9 cellular contexts compared by ENCODE assay signal in genomic region chr11:72737341-72737740, GRCh38. TPM values are rescaled to one million over a fixed set of nuclear protein-coding genes. Genes with fewer than 3 reads are reported as not detected.
DNase-seq lines count a peak whose midpoint lies in the region; ATAC-seq and TF ChIP-seq lines count a peak whose summit lies in the region.
"Had no signal": no experiment of that assay in that cellular context is flagged by ENCODE, and none has a peak within 500 bp of the region (broad histone marks: within the 10 kb centered on the region; RNA-seq: fewer than 3 reads in every experiment).

No MANE protein-coding gene starts in this region.

- no peaks in the 10 kb centered on the region; the same call in 1 of the 2 replicates for H3K9me3 ChIP-seq in Karpas-422 (ENCODE audit: low read length)
- H3K9me3 ChIP-seq in effector memory CD4-positive, alpha-beta T cell (ENCODE audit: control insufficient read depth, low read length) = no peaks in the 10 kb centered on the region

- ATAC-seq in GM19351 (IDR thresholded peaks at IDR 0.05; ENCODE audit: unreplicated experiment) (no peak), HG03521 (IDR thresholded peaks at IDR 0.05; ENCODE audit: unreplicated experiment) (no peak)

- H3K27ac ChIP-seq in Karpas-422 (ENCODE audit: low read length) = peak overlapping the region; percentile 98
- H3K27ac ChIP-seq in effector memory CD4-positive, alpha-beta T cell (ENCODE audit: insufficient read depth, low read length, poor library complexity, severe bottlenecking) = peak overlapping the region; percentile 67

- H3K9me2 ChIP-seq in Karpas-422 (replicated peaks; ENCODE audit: insufficient read depth, low read length) = no peaks in the 10 kb centered on the region

- H3K27me3 Mint-ChIP-seq in nephron progenitor cell (ENCODE audit: low read depth, poor library complexity) = peaks cover 4% of the 10 kb centered on the region

- no peaks in the 10 kb centered on the region for H3K27me3 ChIP-seq in Karpas-422 (ENCODE audit: low read length)
- H3K27me3 ChIP-seq in effector memory CD4-positive, alpha-beta T cell (replicated peaks; ENCODE audit: control insufficient read depth, insufficient read depth, low read length, poor library complexity, severe bottlenecking) = no peaks in the 10 kb centered on the region

- H3K4me1 Mint-ChIP-seq in nephron progenitor cell = peaks cover 47% of the 10 kb centered on the region

- H3K36me3 Mint-ChIP-seq in nephron progenitor cell (ENCODE audit: low read depth) = no peaks in the 10 kb centered on the region

- H3K9ac ChIP-seq in Karpas-422 (ENCODE audit: low read length) = peak overlapping the region; percentile 91

- H3K4me2 ChIP-seq in Karpas-422 (ENCODE audit: low read depth, low read length, poor library complexity, severe bottlenecking) = peak overlapping the region; percentile 85

- H3K9me3 Mint-ChIP-seq in nephron progenitor cell = no peaks in the 10 kb centered on the region

- peak overlapping the region; percentile 10 for H3K27ac Mint-ChIP-seq in nephron progenitor cell

- H3K4me3 ChIP-seq in Karpas-422 (ENCODE audit: low read length) = peak overlapping the region; percentile 70; the same call in 1 of the 2 replicates
- H3K4me3 ChIP-seq in effector memory CD4-positive, alpha-beta T cell (ENCODE audit: insufficient read depth, low read depth, low read length, poor library complexity, severe bottlenecking) = no peak overlapping the region

- peaks cover 12% of the 10 kb centered on the region for H3K36me3 ChIP-seq in Karpas-422 (ENCODE audit: insufficient read depth, low read length)
- H3K36me3 ChIP-seq in effector memory CD4-positive, alpha-beta T cell (ENCODE audit: control insufficient read depth, insufficient read depth, low read length) = no peaks in the 10 kb centered on the region

- DNase-seq in CD1c-positive myeloid dendritic cell (ENCODE audit: extremely low spot score) (peak; percentile 57), Karpas-422 (no peak), nephron progenitor cell (no peak), GM19238 (ENCODE audit: insufficient read length, low spot score) (no peak)
- DNase-seq in effector memory CD4-positive, alpha-beta T cell = no peak
- no peak for DNase-seq in stimulated activated CD4-positive, alpha-beta T cell treated with anti-CD3 and anti-CD28 coated beads, Interleukin-4, amount 100 ng/mL, for 24 hours
- DNase-seq: MM.1S had no signal

- no peak overlapping the region for H3K4me3 Mint-ChIP-seq in nephron progenitor cell

- H3K4me1 ChIP-seq in Karpas-422 (ENCODE audit: low read length) = peaks cover 62% of the 10 kb centered on the region
- H3K4me1 ChIP-seq in effector memory CD4-positive, alpha-beta T cell (ENCODE audit: control insufficient read depth, insufficient read depth, low read length, poor library complexity, severe bottlenecking) = peaks cover 28% of the 10 kb centered on the region

- H2AFZ ChIP-seq in Karpas-422 (ENCODE audit: low read length) = no peak overlapping the region

- no peak for TF ChIP-seq CTCF in nephron progenitor cell (IDR thresholded peaks at IDR 0.05)

- no peaks in the 10 kb centered on the region for H4K20me1 ChIP-seq in Karpas-422 (ENCODE audit: insufficient read depth, low read depth, low read length)

- peaks cover 89% of the 10 kb centered on the region for H3K79me2 ChIP-seq in Karpas-422 (ENCODE audit: low read length)

RNA-seq across cellular contexts. Expression of gene ARAP1, which starts 14.9 kb away (rescaled TPM):
- total RNA-seq in Karpas-422 (2014; rRNA removed; shearing (Covaris generic); ENCODE audit: low replicate concordance) = 76.1 and 103 TPM in 2 replicates

RNA-seq across cellular contexts. Expression of gene STARD10, which starts 56.5 kb away (rescaled TPM):
- total RNA-seq in Karpas-422 (2014; rRNA removed; shearing (Covaris generic); ENCODE audit: low replicate concordance) = 4.3 and 4.7 TPM in 2 replicates
